8 cellular contexts compared by ENCODE assay signal in the genomic region with DNA sequence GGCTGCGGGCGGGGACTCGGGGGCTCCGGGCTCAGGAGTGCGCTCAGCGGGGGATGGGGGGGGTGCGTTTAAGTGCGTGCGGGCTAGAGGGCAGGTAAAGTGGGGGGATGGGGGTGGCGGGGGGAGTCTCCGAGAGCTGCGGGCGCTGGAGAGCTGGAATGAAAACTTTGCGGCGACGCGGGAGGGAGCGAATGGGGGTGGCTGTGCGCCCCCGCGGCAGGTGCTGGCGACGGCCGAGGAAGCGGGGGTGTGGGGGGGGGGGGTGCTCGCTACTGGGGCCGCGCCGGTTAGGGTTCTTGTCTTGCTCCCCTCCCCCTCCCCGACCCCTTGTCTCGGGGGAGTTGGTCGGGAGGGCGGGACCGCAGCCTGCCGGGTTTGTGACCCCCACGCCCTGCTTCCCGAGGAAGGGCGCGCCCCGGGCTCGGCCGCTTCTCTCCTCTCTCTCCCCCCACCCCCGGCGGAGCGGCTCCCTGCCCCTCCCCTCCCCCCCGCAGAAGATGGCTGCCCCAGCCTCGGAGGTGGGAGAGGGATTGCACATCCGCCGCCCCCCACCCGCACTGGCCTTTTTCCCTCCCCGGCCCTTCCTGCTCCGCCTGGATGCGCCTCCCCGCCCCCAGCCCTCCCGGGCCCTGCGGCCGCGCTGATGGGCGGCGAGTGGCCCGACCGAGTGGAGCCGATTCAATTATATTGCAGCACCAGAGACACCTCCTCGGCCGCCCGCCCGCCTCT. TPM values are rescaled to one million over a fixed set of nuclear protein-coding genes. Genes with fewer than 3 reads are reported as not detected.
A peak's percentile ranks its signal among the peaks of the same experiment; 100 is the strongest.
DNase-seq lines count a peak whose midpoint lies in the region; ATAC-seq, FAIRE-seq and TF ChIP-seq lines count a peak whose summit lies in the region.

No MANE protein-coding gene starts in this region.

- no peak for TF ChIP-seq CTCF in SU-DHL-6 (IDR thresholded peaks at IDR 0.05; ENCODE audit: insufficient read depth, low read length, poor library complexity, severe bottlenecking)
- TF ChIP-seq CTCF in endothelial cell of umbilical vein (IDR thresholded peaks at IDR 0.05; ENCODE audit: extremely low read depth in 1 of 2, insufficient read depth in 1 of 2, low read depth in 1 of 2, low read length in 2 of 2): no peak

- TF ChIP-seq POLR2A in endothelial cell of umbilical vein (IDR thresholded peaks at IDR 0.05; ENCODE audit: low read depth, low read length): no peak

- H3K9me3 ChIP-seq in KOPT-K1 (ENCODE audit: insufficient read depth, low read length, poor library complexity, severe bottlenecking): no peaks in the 10 kb centered on the region
- H3K9me3 ChIP-seq in SU-DHL-6 (ENCODE audit: insufficient read depth, low read length): no peaks in the 10 kb centered on the region
- no peaks in the 10 kb centered on the region for H3K9me3 ChIP-seq in endothelial cell of umbilical vein (replicated peaks; ENCODE audit: control insufficient read depth, insufficient read depth, low read length)
- no peaks in the 10 kb centered on the region for H3K9me3 ChIP-seq in muscle layer of duodenum (ENCODE audit: control insufficient read depth in 1 of 2, low read length in 2 of 2)

- H3K27me3 ChIP-seq in SU-DHL-6 (ENCODE audit: low read length) (no peaks in the 10 kb centered on the region), endothelial cell of umbilical vein (ENCODE audit: control insufficient read depth in 2 of 2, insufficient read depth in 2 of 2, low read length in 2 of 2) (no peaks in the 10 kb centered on the region), muscle layer of duodenum (ENCODE audit: low read depth, low read length) (no peaks in the 10 kb centered on the region)

- CTCF ChIA-PET in endothelial cell of umbilical vein (lab: Charles Lee): interaction anchor here (1.4 to 2.1 kb wide), 2 partner anchors 193 to 198 kb away, joined by 3 to 12 read pairs; no protein-coding TSS in a partner anchor
- CTCF ChIA-PET in activated naive CD4-positive, alpha-beta T cell treated with anti-CD3 and anti-CD28 coated beads for 36 hours (lab: Charles Lee): interaction anchor here (0.7 to 4.6 kb wide), 3 partner anchors 79 to 193 kb away, joined by 3 to 55 read pairs (median 4); no protein-coding TSS in a partner anchor

- dilution Hi-C loops in endothelial cell of umbilical vein (cut with MboI; ENCODE audit: extremely low pct_ligation_motif_present, low sequenced_read_pairs): no loop called here

- H2AFZ ChIP-seq in SU-DHL-6 (ENCODE audit: low read depth, low read length, severe bottlenecking) (peak overlapping the region; percentile 55), endothelial cell of umbilical vein (ENCODE audit: low read depth, low read length) (no peak overlapping the region)

- peaks cover 12% of the 10 kb centered on the region for H3K4me1 ChIP-seq in endothelial cell of umbilical vein (ENCODE audit: control insufficient read depth, extremely low read depth, insufficient read depth, low read length)
- H3K4me1 ChIP-seq in muscle layer of duodenum (ENCODE audit: control insufficient read depth in 1 of 2, insufficient read depth in 2 of 2, low read length in 2 of 2): peaks cover 22 to 54% of the 10 kb centered on the region in 2 donors

- peaks cover 23% of the 10 kb centered on the region for H3K27me3 Mint-ChIP-seq in activated naive CD4-positive, alpha-beta T cell treated with anti-CD3 and anti-CD28 coated beads for 36 hours (ENCODE audit: low read depth)

- H3K36me3 Mint-ChIP-seq in activated naive CD4-positive, alpha-beta T cell treated with anti-CD3 and anti-CD28 coated beads for 36 hours (ENCODE audit: low read depth): no peaks in the 10 kb centered on the region

- intact Hi-C loops in endothelial cell of umbilical vein (cut with micrococcal nuclease): loop anchor here (2.0 to 10.0 kb wide), 2 partner anchors 309 to 339 kb away; no protein-coding TSS in a partner anchor
- intact Hi-C loops in activated naive CD4-positive, alpha-beta T cell treated with anti-CD3 and anti-CD28 coated beads for 36 hours (cut with micrococcal nuclease): loop anchor here (2.0 kb wide), 1 partner anchor 185 kb away; a partner anchor contains a TSS

- H3K36me3 ChIP-seq in KOPT-K1 (ENCODE audit: insufficient read depth, low read length) (peaks cover 24% of the 10 kb centered on the region), SU-DHL-6 (ENCODE audit: low read length) (no peaks in the 10 kb centered on the region), endothelial cell of umbilical vein (ENCODE audit: control insufficient read depth in 2 of 2, extremely low read depth in 1 of 2, insufficient read depth in 2 of 2, low read length in 2 of 2) (no peaks in the 10 kb centered on the region), muscle layer of duodenum (ENCODE audit: control insufficient read depth in 1 of 2, insufficient read depth in 2 of 2, low read length in 2 of 2) (no peaks in the 10 kb centered on the region)

- H3K4me2 ChIP-seq in SU-DHL-6 (ENCODE audit: low read depth, low read length, poor library complexity, severe bottlenecking) (peak overlapping the region; percentile 65), endothelial cell of umbilical vein (ENCODE audit: insufficient read depth, low read length) (peak overlapping the region; percentile 37)

- BruUV-seq in endothelial cell of umbilical vein (replicated peaks; lab: Mats Ljungman, UMichigan): no TSS peak

- no peaks in the 10 kb centered on the region; the same call in 1 of the 2 replicates for H3F3A ChIP-seq in SU-DHL-6 (ENCODE audit: insufficient read depth)

- POLR2A ChIA-PET in endothelial cell of umbilical vein (lab: Charles Lee): interaction anchor here (0.7 kb wide), 1 partner anchor 9 kb away, joined by 3 read pairs; no protein-coding TSS in a partner anchor

- ATAC-seq in GM21367 (IDR thresholded peaks at IDR 0.05; ENCODE audit: unreplicated experiment): no peak

- peaks cover 37% of the 10 kb centered on the region for H3K4me1 Mint-ChIP-seq in activated naive CD4-positive, alpha-beta T cell treated with anti-CD3 and anti-CD28 coated beads for 36 hours (ENCODE audit: low read depth)

- no peak overlapping the region for H3K4me3 Mint-ChIP-seq in activated naive CD4-positive, alpha-beta T cell treated with anti-CD3 and anti-CD28 coated beads for 36 hours

- H3K9me2 ChIP-seq in SU-DHL-6 (replicated peaks; ENCODE audit: insufficient read depth, low read length): no peaks in the 10 kb centered on the region

- FAIRE-seq in endothelial cell of umbilical vein (lab: Jason Lieb, UNC): no peak

- H3K79me2 ChIP-seq in SU-DHL-6 (ENCODE audit: insufficient read depth, low read length) (no peaks in the 10 kb centered on the region), endothelial cell of umbilical vein (ENCODE audit: control insufficient read depth, insufficient read depth, low read length) (no peaks in the 10 kb centered on the region)

- H3K27ac Mint-ChIP-seq in activated naive CD4-positive, alpha-beta T cell treated with anti-CD3 and anti-CD28 coated beads for 36 hours: no peak overlapping the region

- no peaks in the 10 kb centered on the region for H3K9me1 ChIP-seq in endothelial cell of umbilical vein (replicated peaks; ENCODE audit: control insufficient read depth, extremely low read depth, insufficient read depth, low read length)

- H3K9me3 Mint-ChIP-seq in activated naive CD4-positive, alpha-beta T cell treated with anti-CD3 and anti-CD28 coated beads for 36 hours: no peaks in the 10 kb centered on the region

- H3K4me3 ChIP-seq in SU-DHL-6 (ENCODE audit: insufficient read depth, low read length, poor library complexity, severe bottlenecking): peak overlapping the region; percentile 55
- H3K4me3 ChIP-seq in endothelial cell of umbilical vein (replicated peaks in 1 of 3; ENCODE audit: insufficient read depth in 1 of 3, low read depth in 1 of 3, low read length in 3 of 3): peak overlapping the region in 1 of 3 experiments; percentile 26
- H3K4me3 ChIP-seq in muscle layer of duodenum (ENCODE audit: low read depth in 1 of 2, low read length in 2 of 2): peak overlapping the region; percentile 30 to 73

- peak overlapping the region; percentile 52 for H3K9ac ChIP-seq in SU-DHL-6 (ENCODE audit: low read length)
- H3K9ac ChIP-seq in endothelial cell of umbilical vein (replicated peaks; ENCODE audit: extremely low read depth, insufficient read depth, low read length): no peak overlapping the region

- peak overlapping the region; percentile 91 for H3K27ac ChIP-seq in KOPT-K1 (ENCODE audit: low read depth, low read length, poor library complexity, severe bottlenecking)
- no peak overlapping the region; the same call in 1 of the 2 replicates for H3K27ac ChIP-seq in SU-DHL-6 (ENCODE audit: low read depth, low read length)
- no peak overlapping the region for H3K27ac ChIP-seq in endothelial cell of umbilical vein (ENCODE audit: insufficient read depth, low read depth, low read length)
- H3K27ac ChIP-seq in muscle layer of duodenum (ENCODE audit: low read length): no peak overlapping the region

- peak; percentile 46 for DNase-seq in EH (ENCODE audit: low read depth)
- no peak for DNase-seq in endothelial cell of umbilical vein (ENCODE audit: low read depth, low spot score)
- no peak for DNase-seq in activated gamma-delta T cell (lab: John Stamatoyannopoulos, UW)
- no peak for DNase-seq in activated naive CD4-positive, alpha-beta T cell treated with anti-CD3 and anti-CD28 coated beads for 36 hours

- H4K20me1 ChIP-seq in SU-DHL-6 (ENCODE audit: low read depth, low read length): no peaks in the 10 kb centered on the region
- H4K20me1 ChIP-seq in endothelial cell of umbilical vein (replicated peaks; ENCODE audit: control insufficient read depth, extremely low read depth, insufficient read depth, low read length): no peaks in the 10 kb centered on the region

TF ChIP-seq in endothelial cell of umbilical vein, 7 proteins besides CTCF, POLR2A, EP300 and RAD21 (continues in another document):
- TF ChIP-seq, protein P1, sequence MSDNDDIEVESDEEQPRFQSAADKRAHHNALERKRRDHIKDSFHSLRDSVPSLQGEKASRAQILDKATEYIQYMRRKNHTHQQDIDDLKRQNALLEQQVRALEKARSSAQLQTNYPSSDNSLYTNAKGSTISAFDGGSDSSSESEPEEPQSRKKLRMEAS (IDR thresholded peaks at IDR 0.05; ENCODE audit: insufficient read depth, insufficient read length): no peak
- TF ChIP-seq FOS (IDR thresholded peaks at IDR 0.05; ENCODE audit: borderline replicate concordance, insufficient read depth, low read length) (no peak), MYC (IDR thresholded peaks at IDR 0.05; ENCODE audit: low read depth, low read length) (no peak), EZH2 (IDR thresholded peaks at IDR 0.05; ENCODE audit: borderline replicate concordance, low read depth, low read length, severe bottlenecking) (no peak)

RNA-seq across cellular contexts. Expression of a gene that starts 0.7 kb away (rescaled TPM):
- 14.2 and 18.3 TPM in 2 replicates for total RNA-seq in endothelial cell of umbilical vein
- polyA plus RNA-seq in endothelial cell of umbilical vein: 4.2 TPM in 2 replicates
- 3.6 and 4.2 TPM in 2 replicates for polyA plus RNA-seq in endothelial cell of umbilical vein (2011; cell fraction: cytosol; rRNA removed)
- polyA plus RNA-seq in endothelial cell of umbilical vein (2011; cell fraction: nucleus; rRNA removed): 13.2 and 17.1 TPM in 2 replicates
- polyA plus RNA-seq in endothelial cell of umbilical vein (2012): 9.1 and 12.3 TPM in 2 replicates
- 6.9 and 13.4 TPM in 2 replicates for polyA minus RNA-seq in endothelial cell of umbilical vein
- 28.5 TPM for polyA minus RNA-seq in endothelial cell of umbilical vein (2011; cell fraction: cytosol; rRNA and poly(A)+ RNA removed)
- polyA minus RNA-seq in endothelial cell of umbilical vein (2011; cell fraction: nucleus; rRNA and poly(A)+ RNA removed): 18.1 and 32.8 TPM in 2 replicates
- 10 to 100 TPM in 1 of 2 experiments, 1 to 10 TPM in 1; 8.6 to 10.1 TPM for total RNA-seq in activated naive CD4-positive, alpha-beta T cell treated with anti-CD3 and anti-CD28 coated beads for 36 hours
